Comparison of ENCODE assay signal across 1 cellular context in the genomic region with DNA sequence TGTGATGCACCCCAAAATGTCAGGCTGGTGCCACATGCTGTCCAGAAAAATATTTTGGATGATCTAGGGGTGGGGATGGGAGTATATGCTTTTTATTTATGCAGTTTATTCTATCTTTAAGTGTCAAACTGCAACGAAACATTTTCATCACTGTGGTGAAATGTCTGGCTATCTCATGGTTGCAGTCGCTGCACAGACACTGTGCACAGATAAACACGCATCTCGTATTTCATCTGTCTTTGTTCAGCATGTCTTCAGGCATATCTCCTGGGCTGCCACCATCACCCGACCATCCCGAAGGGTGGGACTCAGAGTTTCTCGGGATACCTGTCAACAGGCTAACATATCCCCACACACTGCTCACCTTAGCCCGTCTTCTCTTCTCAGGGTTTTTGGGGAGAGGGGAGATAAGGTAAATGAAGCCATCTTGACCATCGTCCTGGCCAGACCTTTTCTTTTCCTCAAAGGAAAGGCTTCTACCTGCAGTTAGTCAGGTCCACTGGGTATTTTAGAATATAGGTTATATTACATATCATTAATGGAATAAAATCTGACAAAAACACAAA.
TF ChIP-seq lines count a peak whose summit lies in the region.

No MANE protein-coding gene starts in this region.

TF ChIP-seq in K562, 482 proteins besides CTCF, POLR2A, EP300 and RAD21 (continued from another document and continues in another):
- TF ChIP-seq, protein P1, sequence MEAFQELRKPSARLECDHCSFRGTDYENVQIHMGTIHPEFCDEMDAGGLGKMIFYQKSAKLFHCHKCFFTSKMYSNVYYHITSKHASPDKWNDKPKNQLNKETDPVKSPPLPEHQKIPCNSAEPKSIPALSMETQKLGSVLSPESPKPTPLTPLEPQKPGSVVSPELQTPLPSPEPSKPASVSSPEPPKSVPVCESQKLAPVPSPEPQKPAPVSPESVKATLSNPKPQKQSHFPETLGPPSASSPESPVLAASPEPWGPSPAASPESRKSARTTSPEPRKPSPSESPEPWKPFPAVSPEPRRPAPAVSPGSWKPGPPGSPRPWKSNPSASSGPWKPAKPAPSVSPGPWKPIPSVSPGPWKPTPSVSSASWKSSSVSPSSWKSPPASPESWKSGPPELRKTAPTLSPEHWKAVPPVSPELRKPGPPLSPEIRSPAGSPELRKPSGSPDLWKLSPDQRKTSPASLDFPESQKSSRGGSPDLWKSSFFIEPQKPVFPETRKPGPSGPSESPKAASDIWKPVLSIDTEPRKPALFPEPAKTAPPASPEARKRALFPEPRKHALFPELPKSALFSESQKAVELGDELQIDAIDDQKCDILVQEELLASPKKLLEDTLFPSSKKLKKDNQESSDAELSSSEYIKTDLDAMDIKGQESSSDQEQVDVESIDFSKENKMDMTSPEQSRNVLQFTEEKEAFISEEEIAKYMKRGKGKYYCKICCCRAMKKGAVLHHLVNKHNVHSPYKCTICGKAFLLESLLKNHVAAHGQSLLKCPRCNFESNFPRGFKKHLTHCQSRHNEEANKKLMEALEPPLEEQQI (IDR thresholded peaks at IDR 0.05) = peak; percentile 88
- TF ChIP-seq SRSF1 (IDR thresholded peaks at IDR 0.05; ENCODE audit: low read depth, low read length) (no peak), FOXM1 (IDR thresholded peaks at IDR 0.05; ENCODE audit: low read depth) (peak; percentile 97), FOXM1 (CRISPR knock-in tag; IDR thresholded peaks at IDR 0.05; ENCODE audit: low read depth) (no peak), RBM14 (IDR thresholded peaks at IDR 0.05; ENCODE audit: borderline replicate concordance, insufficient read depth, low read depth, low read length) (no peak), SAP30 (IDR thresholded peaks at IDR 0.05; ENCODE audit: borderline replicate concordance, insufficient read depth, low read depth, low read length, poor library complexity, severe bottlenecking) (no peak), ZNF133 (CRISPR knock-in tag; IDR thresholded peaks at IDR 0.05) (no peak), MCM7 (IDR thresholded peaks at IDR 0.05) (no peak), ZC3H4 (CRISPR knock-in tag; IDR thresholded peaks at IDR 0.05; ENCODE audit: borderline replicate concordance) (no peak), MTA3 (IDR thresholded peaks at IDR 0.05; ENCODE audit: borderline replicate concordance) (peak; percentile 59), KDM1A (IDR thresholded peaks at IDR 0.05) (peak; percentile 86 to 94), NFATC3 (IDR thresholded peaks at IDR 0.05) (no peak), ZNF75A (CRISPR knock-in tag; IDR thresholded peaks at IDR 0.05) (no peak), ZNF282 (CRISPR knock-in tag; IDR thresholded peaks at IDR 0.05) (no peak), ELF2 (CRISPR knock-in tag; IDR thresholded peaks at IDR 0.05) (no peak), RBFOX2 (IDR thresholded peaks at IDR 0.05; ENCODE audit: low read depth, low read length) (no peak), LCOR (CRISPR knock-in tag; IDR thresholded peaks at IDR 0.05) (no peak), MYC (IDR thresholded peaks at IDR 0.05; ENCODE audit: low read depth, low read length) (0 out of 2 replicates have a peak, but pooled peaks have one; percentile 49), MYC (CRISPR knock-in tag; IDR thresholded peaks at IDR 0.05; ENCODE audit: borderline replicate concordance, low read depth) (no peak), BRD4 (IDR thresholded peaks at IDR 0.05) (no peak), POLR2AphosphoS5 (IDR thresholded peaks at IDR 0.05; ENCODE audit: control insufficient read depth, insufficient read depth, low read depth, low read length) (peak; percentile 96), ZFX (CRISPR knock-in tag; IDR thresholded peaks at IDR 0.05) (no peak), ZNF140 (CRISPR knock-in tag; IDR thresholded peaks at IDR 0.05) (no peak), JUN (IDR thresholded peaks at IDR 0.05; ENCODE audit: borderline replicate concordance, low read depth, low read length) (peak; percentile 43; the same call in 1 of the 2 replicates), JUN (CRISPR knock-in tag; IDR thresholded peaks at IDR 0.05; ENCODE audit: borderline replicate concordance) (no peak), ZNF143 (CRISPR knock-in tag; IDR thresholded peaks at IDR 0.05) (no peak), FOXA3 (CRISPR knock-in tag; conservative IDR thresholded peaks at IDR 0.05 in 1 of 2, IDR thresholded peaks at IDR 0.05 in 1 of 2) (peak; percentile 99), NCOA4 (IDR thresholded peaks at IDR 0.05; ENCODE audit: partially characterized antibody) (peak; percentile 88), PHF20 (IDR thresholded peaks at IDR 0.05; ENCODE audit: partially characterized antibody) (no peak), CCAR2 (IDR thresholded peaks at IDR 0.05; ENCODE audit: low read depth, low read length) (no peak), ZNF77 (CRISPR knock-in tag; IDR thresholded peaks at IDR 0.05) (no peak), ZNF764 (CRISPR knock-in tag; IDR thresholded peaks at IDR 0.05; ENCODE audit: low read depth) (no peak), HNRNPLL (IDR thresholded peaks at IDR 0.05; ENCODE audit: low read depth, low read length, poor library complexity, severe bottlenecking) (no peak), ZNF507 (tag; conservative IDR thresholded peaks at IDR 0.05) (no peak), ZNF717 (CRISPR knock-in tag; IDR thresholded peaks at IDR 0.05) (no peak), TAF7 (tag; IDR thresholded peaks at IDR 0.05) (no peak), PTBP1 (IDR thresholded peaks at IDR 0.05; ENCODE audit: low read depth, low read length) (no peak), HNRNPH1 (optimal IDR thresholded peaks at IDR 0.05; ENCODE audit: low read depth, low read length) (no peak), ZNF41 (CRISPR knock-in tag; conservative IDR thresholded peaks at IDR 0.05) (no peak), ZNF12 (CRISPR knock-in tag; IDR thresholded peaks at IDR 0.05) (no peak)
- TF ChIP-seq, protein P2, sequence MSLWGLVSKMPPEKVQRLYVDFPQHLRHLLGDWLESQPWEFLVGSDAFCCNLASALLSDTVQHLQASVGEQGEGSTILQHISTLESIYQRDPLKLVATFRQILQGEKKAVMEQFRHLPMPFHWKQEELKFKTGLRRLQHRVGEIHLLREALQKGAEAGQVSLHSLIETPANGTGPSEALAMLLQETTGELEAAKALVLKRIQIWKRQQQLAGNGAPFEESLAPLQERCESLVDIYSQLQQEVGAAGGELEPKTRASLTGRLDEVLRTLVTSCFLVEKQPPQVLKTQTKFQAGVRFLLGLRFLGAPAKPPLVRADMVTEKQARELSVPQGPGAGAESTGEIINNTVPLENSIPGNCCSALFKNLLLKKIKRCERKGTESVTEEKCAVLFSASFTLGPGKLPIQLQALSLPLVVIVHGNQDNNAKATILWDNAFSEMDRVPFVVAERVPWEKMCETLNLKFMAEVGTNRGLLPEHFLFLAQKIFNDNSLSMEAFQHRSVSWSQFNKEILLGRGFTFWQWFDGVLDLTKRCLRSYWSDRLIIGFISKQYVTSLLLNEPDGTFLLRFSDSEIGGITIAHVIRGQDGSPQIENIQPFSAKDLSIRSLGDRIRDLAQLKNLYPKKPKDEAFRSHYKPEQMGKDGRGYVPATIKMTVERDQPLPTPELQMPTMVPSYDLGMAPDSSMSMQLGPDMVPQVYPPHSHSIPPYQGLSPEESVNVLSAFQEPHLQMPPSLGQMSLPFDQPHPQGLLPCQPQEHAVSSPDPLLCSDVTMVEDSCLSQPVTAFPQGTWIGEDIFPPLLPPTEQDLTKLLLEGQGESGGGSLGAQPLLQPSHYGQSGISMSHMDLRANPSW (CRISPR knock-in tag; IDR thresholded peaks at IDR 0.05) = no peak
- TF ChIP-seq, protein P3, sequence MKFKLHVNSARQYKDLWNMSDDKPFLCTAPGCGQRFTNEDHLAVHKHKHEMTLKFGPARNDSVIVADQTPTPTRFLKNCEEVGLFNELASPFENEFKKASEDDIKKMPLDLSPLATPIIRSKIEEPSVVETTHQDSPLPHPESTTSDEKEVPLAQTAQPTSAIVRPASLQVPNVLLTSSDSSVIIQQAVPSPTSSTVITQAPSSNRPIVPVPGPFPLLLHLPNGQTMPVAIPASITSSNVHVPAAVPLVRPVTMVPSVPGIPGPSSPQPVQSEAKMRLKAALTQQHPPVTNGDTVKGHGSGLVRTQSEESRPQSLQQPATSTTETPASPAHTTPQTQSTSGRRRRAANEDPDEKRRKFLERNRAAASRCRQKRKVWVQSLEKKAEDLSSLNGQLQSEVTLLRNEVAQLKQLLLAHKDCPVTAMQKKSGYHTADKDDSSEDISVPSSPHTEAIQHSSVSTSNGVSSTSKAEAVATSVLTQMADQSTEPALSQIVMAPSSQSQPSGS (CRISPR knock-in tag; IDR thresholded peaks at IDR 0.05) = no peak
- TF ChIP-seq, protein P4, sequence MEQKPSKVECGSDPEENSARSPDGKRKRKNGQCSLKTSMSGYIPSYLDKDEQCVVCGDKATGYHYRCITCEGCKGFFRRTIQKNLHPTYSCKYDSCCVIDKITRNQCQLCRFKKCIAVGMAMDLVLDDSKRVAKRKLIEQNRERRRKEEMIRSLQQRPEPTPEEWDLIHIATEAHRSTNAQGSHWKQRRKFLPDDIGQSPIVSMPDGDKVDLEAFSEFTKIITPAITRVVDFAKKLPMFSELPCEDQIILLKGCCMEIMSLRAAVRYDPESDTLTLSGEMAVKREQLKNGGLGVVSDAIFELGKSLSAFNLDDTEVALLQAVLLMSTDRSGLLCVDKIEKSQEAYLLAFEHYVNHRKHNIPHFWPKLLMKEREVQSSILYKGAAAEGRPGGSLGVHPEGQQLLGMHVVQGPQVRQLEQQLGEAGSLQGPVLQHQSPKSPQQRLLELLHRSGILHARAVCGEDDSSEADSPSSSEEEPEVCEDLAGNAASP (IDR thresholded peaks at IDR 0.05) = no peak
- TF ChIP-seq, protein P5, sequence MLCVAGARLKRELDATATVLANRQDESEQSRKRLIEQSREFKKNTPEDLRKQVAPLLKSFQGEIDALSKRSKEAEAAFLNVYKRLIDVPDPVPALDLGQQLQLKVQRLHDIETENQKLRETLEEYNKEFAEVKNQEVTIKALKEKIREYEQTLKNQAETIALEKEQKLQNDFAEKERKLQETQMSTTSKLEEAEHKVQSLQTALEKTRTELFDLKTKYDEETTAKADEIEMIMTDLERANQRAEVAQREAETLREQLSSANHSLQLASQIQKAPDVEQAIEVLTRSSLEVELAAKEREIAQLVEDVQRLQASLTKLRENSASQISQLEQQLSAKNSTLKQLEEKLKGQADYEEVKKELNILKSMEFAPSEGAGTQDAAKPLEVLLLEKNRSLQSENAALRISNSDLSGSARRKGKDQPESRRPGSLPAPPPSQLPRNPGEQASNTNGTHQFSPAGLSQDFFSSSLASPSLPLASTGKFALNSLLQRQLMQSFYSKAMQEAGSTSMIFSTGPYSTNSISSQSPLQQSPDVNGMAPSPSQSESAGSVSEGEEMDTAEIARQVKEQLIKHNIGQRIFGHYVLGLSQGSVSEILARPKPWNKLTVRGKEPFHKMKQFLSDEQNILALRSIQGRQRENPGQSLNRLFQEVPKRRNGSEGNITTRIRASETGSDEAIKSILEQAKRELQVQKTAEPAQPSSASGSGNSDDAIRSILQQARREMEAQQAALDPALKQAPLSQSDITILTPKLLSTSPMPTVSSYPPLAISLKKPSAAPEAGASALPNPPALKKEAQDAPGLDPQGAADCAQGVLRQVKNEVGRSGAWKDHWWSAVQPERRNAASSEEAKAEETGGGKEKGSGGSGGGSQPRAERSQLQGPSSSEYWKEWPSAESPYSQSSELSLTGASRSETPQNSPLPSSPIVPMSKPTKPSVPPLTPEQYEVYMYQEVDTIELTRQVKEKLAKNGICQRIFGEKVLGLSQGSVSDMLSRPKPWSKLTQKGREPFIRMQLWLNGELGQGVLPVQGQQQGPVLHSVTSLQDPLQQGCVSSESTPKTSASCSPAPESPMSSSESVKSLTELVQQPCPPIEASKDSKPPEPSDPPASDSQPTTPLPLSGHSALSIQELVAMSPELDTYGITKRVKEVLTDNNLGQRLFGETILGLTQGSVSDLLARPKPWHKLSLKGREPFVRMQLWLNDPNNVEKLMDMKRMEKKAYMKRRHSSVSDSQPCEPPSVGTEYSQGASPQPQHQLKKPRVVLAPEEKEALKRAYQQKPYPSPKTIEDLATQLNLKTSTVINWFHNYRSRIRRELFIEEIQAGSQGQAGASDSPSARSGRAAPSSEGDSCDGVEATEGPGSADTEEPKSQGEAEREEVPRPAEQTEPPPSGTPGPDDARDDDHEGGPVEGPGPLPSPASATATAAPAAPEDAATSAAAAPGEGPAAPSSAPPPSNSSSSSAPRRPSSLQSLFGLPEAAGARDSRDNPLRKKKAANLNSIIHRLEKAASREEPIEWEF (CRISPR knock-in tag; IDR thresholded peaks at IDR 0.05) = no peak
- TF ChIP-seq, protein P6, sequence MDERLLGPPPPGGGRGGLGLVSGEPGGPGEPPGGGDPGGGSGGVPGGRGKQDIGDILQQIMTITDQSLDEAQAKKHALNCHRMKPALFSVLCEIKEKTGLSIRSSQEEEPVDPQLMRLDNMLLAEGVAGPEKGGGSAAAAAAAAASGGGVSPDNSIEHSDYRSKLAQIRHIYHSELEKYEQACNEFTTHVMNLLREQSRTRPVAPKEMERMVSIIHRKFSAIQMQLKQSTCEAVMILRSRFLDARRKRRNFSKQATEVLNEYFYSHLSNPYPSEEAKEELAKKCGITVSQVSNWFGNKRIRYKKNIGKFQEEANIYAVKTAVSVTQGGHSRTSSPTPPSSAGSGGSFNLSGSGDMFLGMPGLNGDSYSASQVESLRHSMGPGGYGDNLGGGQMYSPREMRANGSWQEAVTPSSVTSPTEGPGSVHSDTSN (CRISPR knock-in tag; IDR thresholded peaks at IDR 0.05; ENCODE audit: low read depth) = no peak
- TF ChIP-seq, protein P6 (tag; conservative IDR thresholded peaks at IDR 0.05; ENCODE audit: low read depth) = peak; percentile 89
- TF ChIP-seq, protein P7, sequence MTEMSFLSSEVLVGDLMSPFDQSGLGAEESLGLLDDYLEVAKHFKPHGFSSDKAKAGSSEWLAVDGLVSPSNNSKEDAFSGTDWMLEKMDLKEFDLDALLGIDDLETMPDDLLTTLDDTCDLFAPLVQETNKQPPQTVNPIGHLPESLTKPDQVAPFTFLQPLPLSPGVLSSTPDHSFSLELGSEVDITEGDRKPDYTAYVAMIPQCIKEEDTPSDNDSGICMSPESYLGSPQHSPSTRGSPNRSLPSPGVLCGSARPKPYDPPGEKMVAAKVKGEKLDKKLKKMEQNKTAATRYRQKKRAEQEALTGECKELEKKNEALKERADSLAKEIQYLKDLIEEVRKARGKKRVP (CRISPR knock-in tag; IDR thresholded peaks at IDR 0.05) = peak; percentile 53; the same call in 1 of the 2 replicates
- TF ChIP-seq, protein P8, sequence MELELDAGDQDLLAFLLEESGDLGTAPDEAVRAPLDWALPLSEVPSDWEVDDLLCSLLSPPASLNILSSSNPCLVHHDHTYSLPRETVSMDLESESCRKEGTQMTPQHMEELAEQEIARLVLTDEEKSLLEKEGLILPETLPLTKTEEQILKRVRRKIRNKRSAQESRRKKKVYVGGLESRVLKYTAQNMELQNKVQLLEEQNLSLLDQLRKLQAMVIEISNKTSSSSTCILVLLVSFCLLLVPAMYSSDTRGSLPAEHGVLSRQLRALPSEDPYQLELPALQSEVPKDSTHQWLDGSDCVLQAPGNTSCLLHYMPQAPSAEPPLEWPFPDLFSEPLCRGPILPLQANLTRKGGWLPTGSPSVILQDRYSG (tag; conservative IDR thresholded peaks at IDR 0.05; ENCODE audit: low read depth) = no peak
